ENCODE assay signal across 12 cellular contexts in genomic region chr12:3964404-3964803, GRCh38.
DNase-seq lines count a peak whose midpoint lies in the region; ATAC-seq and TF ChIP-seq lines count a peak whose summit lies in the region.
"Had no signal": no experiment of that assay in that cellular context is flagged by ENCODE, and none has a peak within 500 bp of the region (broad histone marks: within the 10 kb centered on the region; RNA-seq: fewer than 3 reads in every experiment).

No MANE protein-coding gene starts in this region.

- no peak for DNase-seq in BE2C
- peak; percentile 65 for DNase-seq in GM13977 (ENCODE audit: low spot score)
- peak; percentile 83 for DNase-seq in iPS-NIHi7 (ENCODE audit: extremely low spot score)
- no peak for DNase-seq in middle frontal gyrus (ENCODE audit: extremely low spot score, low spot score)
- DNase-seq: amniotic stem cell; hippocampal formation; NCI-H1694; stimulated activated naive CD4-positive, alpha-beta T cell had no signal

- H3K4me3 ChIP-seq in BE2C (ENCODE audit: low read depth, low read length) = no peak overlapping the region

- ATAC-seq in SK-N-SH treated with all-trans-retinoic acid at 6 μM for 48 hours (peak; percentile 62; the same call in 1 of the 3 replicates), HG03354 (IDR thresholded peaks at IDR 0.05; ENCODE audit: poor library complexity, severe bottlenecking, unreplicated experiment) (no peak), GM21528 (IDR thresholded peaks at IDR 0.05; ENCODE audit: low FRiP score, unreplicated experiment) (no peak), HG02759 (IDR thresholded peaks at IDR 0.05; ENCODE audit: unreplicated experiment) (no peak)

- no peaks in the 10 kb centered on the region for H3K9me3 ChIP-seq in BE2C

- in situ Hi-C loops in GM13977 (cut with MboI; ENCODE audit: low pct_unique_long_range_greater_than_20kb, low sequenced_read_pairs, unreplicated experiment) = no loop called here

- no peaks in the 10 kb centered on the region for H3K4me1 ChIP-seq in BE2C

- peaks cover 37% of the 10 kb centered on the region for H3K27me3 ChIP-seq in BE2C

- TF ChIP-seq CTCF in BE2C (IDR thresholded peaks at IDR 0.05; ENCODE audit: low read depth, low read length) (peak; percentile 43), GM13977 (IDR thresholded peaks at IDR 0.05; ENCODE audit: extremely low read depth, insufficient read depth, missing control alignments) (peak; percentile 65)

- H3K36me3 ChIP-seq in BE2C = no peaks in the 10 kb centered on the region

TF ChIP-seq in SK-N-SH treated with all-trans-retinoic acid at 6 μM for 48 hours, 23 proteins besides CTCF, POLR2A, EP300 and RAD21:
- no peak for TF ChIP-seq TSHZ2 (CRISPR knock-in tag; IDR thresholded peaks at IDR 0.05)
- no peak for TF ChIP-seq PPARA (CRISPR knock-in tag; IDR thresholded peaks at IDR 0.05; ENCODE audit: borderline replicate concordance)
- TF ChIP-seq ARNTL (CRISPR knock-in tag; IDR thresholded peaks at IDR 0.05; ENCODE audit: borderline replicate concordance, low read depth) = no peak
- no peak for TF ChIP-seq ESRRG (CRISPR knock-in tag; IDR thresholded peaks at IDR 0.05)
- no peak for TF ChIP-seq ZFP3 (CRISPR knock-in tag; IDR thresholded peaks at IDR 0.05)
- TF ChIP-seq RARB (CRISPR knock-in tag; IDR thresholded peaks at IDR 0.05) = no peak
- no peak for TF ChIP-seq CREB5 (CRISPR knock-in tag; IDR thresholded peaks at IDR 0.05; ENCODE audit: low read depth)
- no peak for TF ChIP-seq OSR1 (CRISPR knock-in tag; IDR thresholded peaks at IDR 0.05)
- TF ChIP-seq PATZ1 (CRISPR knock-in tag; IDR thresholded peaks at IDR 0.05; ENCODE audit: borderline replicate concordance) = no peak
- TF ChIP-seq ZFP30 (CRISPR knock-in tag; IDR thresholded peaks at IDR 0.05) = no peak
- no peak for TF ChIP-seq ZC3H10 (CRISPR knock-in tag; IDR thresholded peaks at IDR 0.05)
- no peak for TF ChIP-seq POU6F1 (CRISPR knock-in tag; IDR thresholded peaks at IDR 0.05; ENCODE audit: borderline replicate concordance, low read depth)
- TF ChIP-seq GLIS3 (CRISPR knock-in tag; IDR thresholded peaks at IDR 0.05) = no peak
- TF ChIP-seq ISL1 (CRISPR knock-in tag; IDR thresholded peaks at IDR 0.05) = no peak

Comparison
In these comparisons a context has a peak if more than half of its experiments do, and no peak if none do; other contexts are left out.
1. DNase-seq: peak in GM13977 (single experiment) and iPS-NIHi7 (single experiment); none in BE2C (single experiment) and middle frontal gyrus (single experiment).